8 cellular contexts compared by ENCODE assay signal in the genomic region with DNA sequence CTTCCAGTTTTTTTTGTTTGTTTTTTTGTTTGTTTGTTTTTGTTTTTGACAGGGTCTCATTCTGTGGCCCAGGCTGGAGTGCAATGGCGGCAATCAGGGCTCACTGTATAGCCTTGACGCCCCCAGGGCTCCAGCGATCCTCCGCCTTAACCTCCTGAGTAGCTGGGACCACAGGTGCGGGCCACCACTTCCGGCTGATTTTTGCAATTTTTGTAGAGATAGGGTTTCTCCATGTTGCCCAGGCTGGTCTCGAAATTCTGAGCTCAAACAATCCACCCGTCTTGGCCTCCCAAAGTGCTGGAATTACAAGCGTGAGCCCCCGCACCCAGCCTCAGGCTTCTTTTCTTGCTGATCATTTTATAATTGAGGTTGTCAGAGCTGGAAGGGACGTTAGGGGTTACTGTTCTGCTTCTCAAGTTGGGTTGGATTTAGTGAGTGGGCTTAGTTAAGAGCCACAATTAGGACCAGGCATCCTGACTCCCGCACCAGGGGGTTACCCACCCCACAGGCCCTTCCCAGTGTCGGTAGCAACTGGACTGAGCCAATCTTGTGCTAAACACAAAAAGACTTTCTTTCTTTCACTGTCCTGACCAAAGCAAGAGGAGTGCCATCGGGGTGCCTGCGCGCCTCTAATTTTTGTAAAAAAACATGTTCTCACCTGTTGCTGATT. TPM values are rescaled to one million over a fixed set of nuclear protein-coding genes. Genes with fewer than 3 reads are reported as not detected.
A peak's percentile ranks its signal among the peaks of the same experiment; 100 is the strongest.
DNase-seq lines count a peak whose midpoint lies in the region; ATAC-seq, FAIRE-seq and TF ChIP-seq lines count a peak whose summit lies in the region.

No MANE protein-coding gene starts in this region.

- H3K27ac ChIP-seq in left ventricle myocardium inferior (replicated peaks) = no peak overlapping the region
- H3K27ac ChIP-seq in right cardiac atrium (ENCODE audit: low read length) = no peak overlapping the region
- H3K27ac ChIP-seq in endothelial cell of umbilical vein (ENCODE audit: insufficient read depth, low read depth, low read length) = no peak overlapping the region

- H3K36me3 ChIP-seq in left ventricle myocardium inferior (no peaks in the 10 kb centered on the region), endothelial cell of umbilical vein (ENCODE audit: control insufficient read depth in 2 of 2, extremely low read depth in 1 of 2, insufficient read depth in 2 of 2, low read length in 2 of 2) (no peaks in the 10 kb centered on the region), skeletal muscle satellite cell (ENCODE audit: insufficient read depth, low read length) (no peaks in the 10 kb centered on the region)

- H4K20me1 ChIP-seq in endothelial cell of umbilical vein (replicated peaks; ENCODE audit: control insufficient read depth, extremely low read depth, insufficient read depth, low read length) = no peaks in the 10 kb centered on the region

- CTCF ChIA-PET in endothelial cell of umbilical vein (lab: Charles Lee) = interaction anchor here (1.2 kb wide), 1 partner anchor 144 kb away, joined by 4 read pairs; no protein-coding TSS in a partner anchor

- no peaks in the 10 kb centered on the region for H3K9me1 ChIP-seq in endothelial cell of umbilical vein (replicated peaks; ENCODE audit: control insufficient read depth, extremely low read depth, insufficient read depth, low read length)

- no peak for TF ChIP-seq POLR2A in endothelial cell of umbilical vein (IDR thresholded peaks at IDR 0.05; ENCODE audit: low read depth, low read length)

- 6% methylated on average over 16 of the region's 16 CpGs for WGBS in right cardiac atrium

- no peak for FAIRE-seq in endothelial cell of umbilical vein (lab: Jason Lieb, UNC)

- TSS peak; percentile 60 for BruUV-seq in endothelial cell of umbilical vein (replicated peaks; lab: Mats Ljungman, UMichigan)

- peak overlapping the region; percentile 69 for H2AFZ ChIP-seq in endothelial cell of umbilical vein (ENCODE audit: low read depth, low read length)

- H3K4me2 ChIP-seq in endothelial cell of umbilical vein (ENCODE audit: insufficient read depth, low read length) (peak overlapping the region; percentile 90), skeletal muscle satellite cell (ENCODE audit: low read length) (peak overlapping the region; percentile 91)

- POLR2A ChIA-PET in endothelial cell of umbilical vein (lab: Charles Lee) = no interaction called here

- no peak for ATAC-seq in right cardiac atrium

- H3K9ac ChIP-seq in endothelial cell of umbilical vein (replicated peaks; ENCODE audit: extremely low read depth, insufficient read depth, low read length) (peak overlapping the region; percentile 52), skeletal muscle satellite cell (ENCODE audit: low read depth, low read length) (peak overlapping the region; percentile 74)

- no peak for DNase-seq in left ventricle myocardium inferior
- DNase-seq in right cardiac atrium = no peak
- peak; percentile 73 for DNase-seq in NCI-H69 (lab: John Stamatoyannopoulos, UW)
- DNase-seq in endothelial cell of umbilical vein (ENCODE audit: low read depth, low spot score) = no peak
- DNase-seq in NCI-H128 (lab: John Stamatoyannopoulos, UW; ENCODE audit: unreplicated experiment) = no peak
- no peak for DNase-seq in middle frontal gyrus (ENCODE audit: extremely low spot score, low spot score)
- DNase-seq in stimulated activated naive CD4-positive, alpha-beta T cell (lab: John Stamatoyannopoulos, UW) = no peak

- intact Hi-C loops in left ventricle myocardium inferior (cut with micrococcal nuclease) = no loop called here
- intact Hi-C loops in right cardiac atrium (cut with DNase I) = loop anchor here in 1 of 4 donors (10.0 kb wide), 1 partner anchor 67 kb away; a partner anchor contains a TSS
- intact Hi-C loops in endothelial cell of umbilical vein (cut with micrococcal nuclease) = loop anchor here (2.0 to 10.0 kb wide), 6 partner anchors 75 to 773 kb away; a partner anchor contains a TSS

- H3K4me3 ChIP-seq in left ventricle myocardium inferior = peak overlapping the region; percentile 49
- no peak overlapping the region for H3K4me3 ChIP-seq in right cardiac atrium (ENCODE audit: low read length)
- H3K4me3 ChIP-seq in endothelial cell of umbilical vein (replicated peaks in 1 of 3; ENCODE audit: insufficient read depth in 1 of 3, low read depth in 1 of 3, low read length in 3 of 3) = peak overlapping the region; percentile 31 to 69 (median 62)
- peak overlapping the region; percentile 79 for H3K4me3 ChIP-seq in skeletal muscle satellite cell (ENCODE audit: low read length)

- H3K9me3 ChIP-seq in left ventricle myocardium inferior (replicated peaks) = no peaks in the 10 kb centered on the region
- peaks cover 2% of the 10 kb centered on the region for H3K9me3 ChIP-seq in right cardiac atrium (ENCODE audit: control insufficient read depth, low read length)
- no peaks in the 10 kb centered on the region for H3K9me3 ChIP-seq in endothelial cell of umbilical vein (replicated peaks; ENCODE audit: control insufficient read depth, insufficient read depth, low read length)
- no peaks in the 10 kb centered on the region for H3K9me3 ChIP-seq in skeletal muscle satellite cell (replicated peaks; ENCODE audit: low read length)

- peaks cover 96% of the 10 kb centered on the region for H3K27me3 ChIP-seq in left ventricle myocardium inferior (ENCODE audit: low read depth)
- H3K27me3 ChIP-seq in right cardiac atrium (ENCODE audit: control insufficient read depth, insufficient read depth) = peaks cover 8% of the 10 kb centered on the region
- H3K27me3 ChIP-seq in endothelial cell of umbilical vein (ENCODE audit: control insufficient read depth in 2 of 2, insufficient read depth in 2 of 2, low read length in 2 of 2) = peaks cover 35 to 74% of the 10 kb centered on the region in 2 experiments
- peaks cover 62% of the 10 kb centered on the region for H3K27me3 ChIP-seq in skeletal muscle satellite cell (ENCODE audit: control insufficient read depth, insufficient read depth, low read length)

- no peak for TF ChIP-seq CTCF in left ventricle myocardium inferior (IDR thresholded peaks at IDR 0.05; ENCODE audit: borderline replicate concordance)
- no peak for TF ChIP-seq CTCF in endothelial cell of umbilical vein (IDR thresholded peaks at IDR 0.05; ENCODE audit: extremely low read depth in 1 of 2, insufficient read depth in 1 of 2, low read depth in 1 of 2, low read length in 2 of 2)

- H3K4me1 ChIP-seq in left ventricle myocardium inferior (peaks cover 22% of the 10 kb centered on the region), right cardiac atrium (ENCODE audit: control insufficient read depth, insufficient read depth, low read length) (no peaks in the 10 kb centered on the region), endothelial cell of umbilical vein (ENCODE audit: control insufficient read depth, extremely low read depth, insufficient read depth, low read length) (peaks cover 20% of the 10 kb centered on the region), skeletal muscle satellite cell (ENCODE audit: control insufficient read depth, insufficient read depth, low read length) (peaks cover 17% of the 10 kb centered on the region)

- H3K79me2 ChIP-seq in endothelial cell of umbilical vein (ENCODE audit: control insufficient read depth, insufficient read depth, low read length) = no peaks in the 10 kb centered on the region

- dilution Hi-C loops in endothelial cell of umbilical vein (cut with MboI; ENCODE audit: extremely low pct_ligation_motif_present, low sequenced_read_pairs) = no loop called here

RNA-seq across cellular contexts. Expression of a gene that starts 13.1 kb away (rescaled TPM):
- total RNA-seq in left ventricle myocardium inferior = 9.7 TPM
- 10 to 100 TPM in 1 of 4 donors, 1 to 10 TPM in 3; 8.4 to 11.3 (median 8.8) TPM for total RNA-seq in right cardiac atrium
- polyA plus RNA-seq in right cardiac atrium = 8.7 TPM
- total RNA-seq in endothelial cell of umbilical vein = 18.0 and 18.6 TPM in 2 replicates
- polyA plus RNA-seq in endothelial cell of umbilical vein = 10.5 and 11.7 TPM in 2 replicates
- 11.5 and 13.2 TPM in 2 replicates for polyA plus RNA-seq in endothelial cell of umbilical vein (2011; cell fraction: cytosol; rRNA removed)
- 30.0 and 36.8 TPM in 2 replicates for polyA plus RNA-seq in endothelial cell of umbilical vein (2011; cell fraction: nucleus; rRNA removed)
- polyA plus RNA-seq in endothelial cell of umbilical vein (2012) = 10.9 and 12.6 TPM in 2 replicates
- 19.1 and 19.7 TPM in 2 replicates for polyA minus RNA-seq in endothelial cell of umbilical vein
- 6.1 TPM for polyA minus RNA-seq in endothelial cell of umbilical vein (2011; cell fraction: cytosol; rRNA and poly(A)+ RNA removed)
- 26.8 and 32.7 TPM in 2 replicates for polyA minus RNA-seq in endothelial cell of umbilical vein (2011; cell fraction: nucleus; rRNA and poly(A)+ RNA removed)
- total RNA-seq in skeletal muscle satellite cell (2012; rRNA removed) = 6.3 and 9.2 TPM in 2 replicates

RNA-seq across cellular contexts. Expression of a gene that starts 40.1 kb away (rescaled TPM):
- 3.1 TPM for total RNA-seq in left ventricle myocardium inferior
- 1 to 10 TPM; 3.3 to 4.0 (median 3.6) TPM for total RNA-seq in right cardiac atrium
- polyA plus RNA-seq in right cardiac atrium = 1.5 TPM
- total RNA-seq in endothelial cell of umbilical vein = 3.6 and 4.1 TPM in 2 replicates
- 1.0 and 1.3 TPM in 2 replicates for polyA plus RNA-seq in endothelial cell of umbilical vein
- polyA plus RNA-seq in endothelial cell of umbilical vein (2011; cell fraction: cytosol; rRNA removed) = 1.8 and 2.0 TPM in 2 replicates
- 2.2 and 2.4 TPM in 2 replicates for polyA plus RNA-seq in endothelial cell of umbilical vein (2011; cell fraction: nucleus; rRNA removed)
- polyA plus RNA-seq in endothelial cell of umbilical vein (2012) = 2.3 and 3.3 TPM in 2 replicates
- polyA minus RNA-seq in endothelial cell of umbilical vein = 1.8 and 2.1 TPM in 2 replicates
- polyA minus RNA-seq in endothelial cell of umbilical vein (2011; cell fraction: cytosol; rRNA and poly(A)+ RNA removed) = 2.9 TPM
- polyA minus RNA-seq in endothelial cell of umbilical vein (2011; cell fraction: nucleus; rRNA and poly(A)+ RNA removed) = 1.6 TPM in 2 replicates
- total RNA-seq in skeletal muscle satellite cell (2012; rRNA removed) = 3.8 and 3.9 TPM in 2 replicates

RNA-seq across cellular contexts. Expression of a gene that starts 47.1 kb away (rescaled TPM):
- total RNA-seq in left ventricle myocardium inferior (4.5 TPM), right cardiac atrium (1 to 10 TPM; 6.1 to 6.4 (median 6.2) TPM), endothelial cell of umbilical vein (1.1 and 1.6 TPM in 2 replicates)
- polyA plus RNA-seq in right cardiac atrium (5.5 TPM), endothelial cell of umbilical vein (0.53 and 0.72 TPM in 2 replicates)
- 0.75 and 0.78 TPM in 2 replicates for polyA plus RNA-seq in endothelial cell of umbilical vein (2011; cell fraction: cytosol; rRNA removed)
- polyA plus RNA-seq in endothelial cell of umbilical vein (2011; cell fraction: nucleus; rRNA removed) = 0.24 and 0.29 TPM in 2 replicates
- 0.61 and 1.2 TPM in 2 replicates for polyA plus RNA-seq in endothelial cell of umbilical vein (2012)
- 0.17 and 0.96 TPM in 2 replicates for polyA minus RNA-seq in endothelial cell of umbilical vein
- not detected for polyA minus RNA-seq in endothelial cell of umbilical vein (2011; cell fraction: cytosol; rRNA and poly(A)+ RNA removed)
- polyA minus RNA-seq in endothelial cell of umbilical vein (2011; cell fraction: nucleus; rRNA and poly(A)+ RNA removed) = 0.43 and 0.53 TPM in 2 replicates
- total RNA-seq in skeletal muscle satellite cell (2012; rRNA removed) = 1.3 and 1.5 TPM in 2 replicates

RNA-seq across cellular contexts. Expression of a gene that starts 55.0 kb away (rescaled TPM):
- 13.3 TPM for total RNA-seq in left ventricle myocardium inferior
- total RNA-seq in right cardiac atrium = 10 to 100 TPM; 12.0 to 20.2 (median 15.2) TPM
- 11.4 TPM for polyA plus RNA-seq in right cardiac atrium
- total RNA-seq in endothelial cell of umbilical vein = 12.7 and 14.1 TPM in 2 replicates
- 11.2 and 12.8 TPM in 2 replicates for polyA plus RNA-seq in endothelial cell of umbilical vein
- 14.4 and 15.3 TPM in 2 replicates for polyA plus RNA-seq in endothelial cell of umbilical vein (2011; cell fraction: cytosol; rRNA removed)
- 57.4 and 65.5 TPM in 2 replicates for polyA plus RNA-seq in endothelial cell of umbilical vein (2011; cell fraction: nucleus; rRNA removed)
- polyA plus RNA-seq in endothelial cell of umbilical vein (2012) = 9.8 and 10.3 TPM in 2 replicates
- 19.4 and 21.0 TPM in 2 replicates for polyA minus RNA-seq in endothelial cell of umbilical vein
- 3.5 TPM for polyA minus RNA-seq in endothelial cell of umbilical vein (2011; cell fraction: cytosol; rRNA and poly(A)+ RNA removed)
- polyA minus RNA-seq in endothelial cell of umbilical vein (2011; cell fraction: nucleus; rRNA and poly(A)+ RNA removed) = 23.6 and 27.2 TPM in 2 replicates
- 8.6 and 8.7 TPM in 2 replicates for total RNA-seq in skeletal muscle satellite cell (2012; rRNA removed)
